Comparison of ENCODE assay signal across 1 cellular context in the genomic region with DNA sequence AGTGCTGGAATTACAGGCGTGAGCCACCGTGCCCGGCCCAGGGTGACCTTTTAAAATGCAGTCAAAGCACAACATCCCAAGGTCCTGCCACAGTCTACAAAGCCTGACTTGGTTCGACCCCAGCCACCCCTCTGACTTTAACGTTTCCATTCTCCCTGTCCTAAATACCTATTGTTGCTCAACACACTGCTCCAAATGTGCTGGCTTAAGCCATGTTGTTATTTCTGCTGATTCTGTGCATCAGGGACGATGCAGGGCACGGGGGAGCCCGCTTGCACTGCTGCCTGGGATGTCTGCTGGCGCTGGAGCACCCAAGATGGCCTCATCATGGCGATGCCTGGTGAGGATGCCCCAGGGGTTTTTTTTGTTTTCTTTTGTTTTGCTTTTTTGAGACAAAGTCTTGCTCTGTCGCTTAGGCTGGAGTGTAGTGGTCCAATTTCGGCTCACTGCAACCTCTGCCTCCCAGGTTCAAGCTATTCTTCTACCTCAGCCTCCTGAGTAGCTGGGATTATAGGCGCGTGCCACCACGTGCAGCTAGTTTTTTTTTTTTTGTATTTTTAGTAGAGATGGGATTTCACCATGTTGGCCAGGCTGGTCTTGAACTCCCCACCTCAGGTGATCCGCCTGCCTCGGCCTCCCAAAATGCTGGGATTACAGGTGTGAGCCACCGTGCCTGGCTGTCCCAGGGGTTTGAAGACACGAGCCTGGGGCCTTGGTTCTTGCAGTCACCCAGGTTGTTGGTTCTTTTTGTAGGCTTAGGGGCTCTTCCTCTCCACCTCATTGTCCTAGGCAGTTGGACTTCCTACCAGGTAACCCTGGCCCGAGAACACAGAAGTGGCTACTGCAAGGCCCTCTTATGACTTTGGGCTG.
A peak's percentile ranks its signal among the peaks of the same experiment; 100 is the strongest.
TF ChIP-seq lines count a peak whose summit lies in the region.

No MANE protein-coding gene starts in this region.

TF ChIP-seq in HepG2, 621 proteins besides CTCF, POLR2A, EP300 and RAD21 (continued from another document):
- TF ChIP-seq, protein P1, sequence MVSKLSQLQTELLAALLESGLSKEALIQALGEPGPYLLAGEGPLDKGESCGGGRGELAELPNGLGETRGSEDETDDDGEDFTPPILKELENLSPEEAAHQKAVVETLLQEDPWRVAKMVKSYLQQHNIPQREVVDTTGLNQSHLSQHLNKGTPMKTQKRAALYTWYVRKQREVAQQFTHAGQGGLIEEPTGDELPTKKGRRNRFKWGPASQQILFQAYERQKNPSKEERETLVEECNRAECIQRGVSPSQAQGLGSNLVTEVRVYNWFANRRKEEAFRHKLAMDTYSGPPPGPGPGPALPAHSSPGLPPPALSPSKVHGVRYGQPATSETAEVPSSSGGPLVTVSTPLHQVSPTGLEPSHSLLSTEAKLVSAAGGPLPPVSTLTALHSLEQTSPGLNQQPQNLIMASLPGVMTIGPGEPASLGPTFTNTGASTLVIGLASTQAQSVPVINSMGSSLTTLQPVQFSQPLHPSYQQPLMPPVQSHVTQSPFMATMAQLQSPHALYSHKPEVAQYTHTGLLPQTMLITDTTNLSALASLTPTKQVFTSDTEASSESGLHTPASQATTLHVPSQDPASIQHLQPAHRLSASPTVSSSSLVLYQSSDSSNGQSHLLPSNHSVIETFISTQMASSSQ (IDR thresholded peaks at IDR 0.05; ENCODE audit: low read depth), result no peak
- TF ChIP-seq, protein P1 (CRISPR knock-in tag; IDR thresholded peaks at IDR 0.05; ENCODE audit: borderline replicate concordance), result 0 out of 2 replicates have a peak, but pooled peaks have one; percentile 45
- TF ChIP-seq, protein P2, sequence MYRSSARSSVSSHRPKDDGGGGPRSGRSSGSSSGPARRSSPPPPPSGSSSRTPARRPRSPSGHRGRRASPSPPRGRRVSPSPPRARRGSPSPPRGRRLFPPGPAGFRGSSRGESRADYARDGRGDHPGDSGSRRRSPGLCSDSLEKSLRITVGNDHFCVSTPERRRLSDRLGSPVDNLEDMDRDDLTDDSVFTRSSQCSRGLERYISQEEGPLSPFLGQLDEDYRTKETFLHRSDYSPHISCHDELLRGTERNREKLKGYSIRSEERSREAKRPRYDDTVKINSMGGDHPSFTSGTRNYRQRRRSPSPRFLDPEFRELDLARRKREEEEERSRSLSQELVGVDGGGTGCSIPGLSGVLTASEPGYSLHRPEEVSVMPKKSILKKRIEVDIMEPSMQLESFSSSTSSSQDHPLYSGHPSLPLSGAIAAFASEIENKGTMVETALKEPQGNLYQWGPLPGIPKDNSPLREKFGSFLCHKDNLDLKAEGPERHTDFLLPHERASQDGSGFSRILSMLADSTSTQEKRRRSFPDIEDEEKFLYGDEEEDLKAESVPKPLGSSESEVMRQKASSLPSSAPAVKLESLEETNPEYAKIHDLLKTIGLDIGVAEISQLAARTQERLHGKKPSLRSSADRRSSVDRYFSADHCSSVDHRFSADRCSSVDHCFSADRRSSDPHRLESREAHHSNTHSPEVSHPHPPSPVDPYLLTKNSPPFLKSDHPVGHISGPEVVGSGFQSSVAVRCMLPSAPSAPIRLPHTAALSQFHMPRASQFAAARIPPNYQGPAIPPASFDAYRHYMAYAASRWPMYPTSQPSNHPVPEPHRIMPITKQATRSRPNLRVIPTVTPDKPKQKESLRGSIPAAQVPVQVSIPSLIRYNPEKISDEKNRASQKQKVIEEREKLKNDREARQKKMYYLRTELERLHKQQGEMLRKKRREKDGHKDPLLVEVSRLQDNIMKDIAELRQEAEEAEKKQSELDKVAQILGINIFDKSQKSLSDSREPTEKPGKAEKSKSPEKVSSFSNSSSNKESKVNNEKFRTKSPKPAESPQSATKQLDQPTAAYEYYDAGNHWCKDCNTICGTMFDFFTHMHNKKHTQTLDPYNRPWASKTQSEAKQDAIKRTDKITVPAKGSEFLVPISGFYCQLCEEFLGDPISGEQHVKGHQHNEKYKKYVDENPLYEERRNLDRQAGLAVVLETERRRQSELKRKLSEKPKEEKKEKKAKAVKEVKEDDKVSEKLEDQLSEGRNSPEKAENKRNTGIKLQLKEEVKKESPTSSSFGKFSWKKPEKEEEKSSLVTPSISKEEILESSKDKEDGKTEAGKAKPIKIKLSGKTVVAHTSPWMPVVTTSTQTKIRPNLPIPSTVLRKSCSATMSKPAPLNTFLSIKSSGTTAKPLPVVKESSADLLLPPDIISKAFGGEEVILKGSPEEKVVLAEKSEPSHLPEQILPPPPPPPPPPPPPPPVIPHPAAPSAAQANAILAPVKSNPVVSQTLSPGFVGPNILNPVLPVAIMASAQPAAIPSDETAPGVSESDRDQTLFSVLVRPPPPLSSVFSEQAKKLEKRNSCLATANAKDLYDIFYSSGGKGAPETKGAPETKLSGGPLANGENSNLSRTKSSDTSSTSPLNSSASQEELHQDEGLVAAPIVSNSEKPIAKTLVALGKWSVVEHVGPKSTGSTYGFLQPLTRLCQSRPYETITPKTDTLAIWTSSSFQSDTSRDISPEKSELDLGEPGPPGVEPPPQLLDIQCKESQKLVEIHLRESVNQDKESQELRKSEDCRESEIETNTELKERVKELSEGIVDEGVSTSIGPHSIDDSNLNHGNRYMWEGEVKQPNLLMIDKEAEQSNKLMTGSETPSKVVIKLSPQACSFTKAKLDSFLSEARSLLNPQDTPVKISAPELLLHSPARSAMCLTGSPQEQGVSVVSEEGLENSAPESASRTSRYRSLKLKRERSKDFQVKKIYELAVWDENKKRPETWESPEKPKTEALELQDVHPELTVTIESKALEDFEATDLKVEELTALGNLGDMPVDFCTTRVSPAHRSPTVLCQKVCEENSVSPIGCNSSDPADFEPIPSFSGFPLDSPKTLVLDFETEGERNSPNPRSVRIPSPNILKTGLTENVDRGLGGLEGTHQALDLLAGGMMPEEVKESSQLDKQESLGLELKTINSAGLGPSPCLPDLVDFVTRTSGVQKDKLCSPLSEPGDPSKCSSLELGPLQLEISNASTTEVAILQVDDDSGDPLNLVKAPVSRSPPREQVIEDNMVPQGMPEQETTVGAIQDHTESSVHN (CRISPR knock-in tag; IDR thresholded peaks at IDR 0.05), result peak; percentile 84; the same call in 1 of the 2 replicates
- TF ChIP-seq PHF8 (CRISPR knock-in tag; IDR thresholded peaks at IDR 0.05) (no peak), ZKSCAN5 (CRISPR knock-in tag; IDR thresholded peaks at IDR 0.05) (0 out of 2 replicates have a peak, but pooled peaks have one; percentile 38), ZNF777 (CRISPR knock-in tag; IDR thresholded peaks at IDR 0.05) (0 out of 2 replicates have a peak, but pooled peaks have one; percentile 5), ASH2L (IDR thresholded peaks at IDR 0.05; ENCODE audit: insufficient read length, low read depth, low read length) (peak; percentile 19), ZNF432 (CRISPR knock-in tag; IDR thresholded peaks at IDR 0.05; ENCODE audit: borderline replicate concordance) (no peak), ZNF782 (CRISPR knock-in tag; IDR thresholded peaks at IDR 0.05; ENCODE audit: borderline replicate concordance) (no peak)
- TF ChIP-seq, protein P3, sequence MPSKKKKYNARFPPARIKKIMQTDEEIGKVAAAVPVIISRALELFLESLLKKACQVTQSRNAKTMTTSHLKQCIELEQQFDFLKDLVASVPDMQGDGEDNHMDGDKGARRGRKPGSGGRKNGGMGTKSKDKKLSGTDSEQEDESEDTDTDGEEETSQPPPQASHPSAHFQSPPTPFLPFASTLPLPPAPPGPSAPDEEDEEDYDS (CRISPR knock-in tag; IDR thresholded peaks at IDR 0.05), result no peak
- TF ChIP-seq, protein P4, sequence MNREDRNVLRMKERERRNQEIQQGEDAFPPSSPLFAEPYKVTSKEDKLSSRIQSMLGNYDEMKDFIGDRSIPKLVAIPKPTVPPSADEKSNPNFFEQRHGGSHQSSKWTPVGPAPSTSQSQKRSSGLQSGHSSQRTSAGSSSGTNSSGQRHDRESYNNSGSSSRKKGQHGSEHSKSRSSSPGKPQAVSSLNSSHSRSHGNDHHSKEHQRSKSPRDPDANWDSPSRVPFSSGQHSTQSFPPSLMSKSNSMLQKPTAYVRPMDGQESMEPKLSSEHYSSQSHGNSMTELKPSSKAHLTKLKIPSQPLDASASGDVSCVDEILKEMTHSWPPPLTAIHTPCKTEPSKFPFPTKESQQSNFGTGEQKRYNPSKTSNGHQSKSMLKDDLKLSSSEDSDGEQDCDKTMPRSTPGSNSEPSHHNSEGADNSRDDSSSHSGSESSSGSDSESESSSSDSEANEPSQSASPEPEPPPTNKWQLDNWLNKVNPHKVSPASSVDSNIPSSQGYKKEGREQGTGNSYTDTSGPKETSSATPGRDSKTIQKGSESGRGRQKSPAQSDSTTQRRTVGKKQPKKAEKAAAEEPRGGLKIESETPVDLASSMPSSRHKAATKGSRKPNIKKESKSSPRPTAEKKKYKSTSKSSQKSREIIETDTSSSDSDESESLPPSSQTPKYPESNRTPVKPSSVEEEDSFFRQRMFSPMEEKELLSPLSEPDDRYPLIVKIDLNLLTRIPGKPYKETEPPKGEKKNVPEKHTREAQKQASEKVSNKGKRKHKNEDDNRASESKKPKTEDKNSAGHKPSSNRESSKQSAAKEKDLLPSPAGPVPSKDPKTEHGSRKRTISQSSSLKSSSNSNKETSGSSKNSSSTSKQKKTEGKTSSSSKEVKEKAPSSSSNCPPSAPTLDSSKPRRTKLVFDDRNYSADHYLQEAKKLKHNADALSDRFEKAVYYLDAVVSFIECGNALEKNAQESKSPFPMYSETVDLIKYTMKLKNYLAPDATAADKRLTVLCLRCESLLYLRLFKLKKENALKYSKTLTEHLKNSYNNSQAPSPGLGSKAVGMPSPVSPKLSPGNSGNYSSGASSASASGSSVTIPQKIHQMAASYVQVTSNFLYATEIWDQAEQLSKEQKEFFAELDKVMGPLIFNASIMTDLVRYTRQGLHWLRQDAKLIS (CRISPR knock-in tag; IDR thresholded peaks at IDR 0.05), result no peak
